In the genomic region with DNA sequence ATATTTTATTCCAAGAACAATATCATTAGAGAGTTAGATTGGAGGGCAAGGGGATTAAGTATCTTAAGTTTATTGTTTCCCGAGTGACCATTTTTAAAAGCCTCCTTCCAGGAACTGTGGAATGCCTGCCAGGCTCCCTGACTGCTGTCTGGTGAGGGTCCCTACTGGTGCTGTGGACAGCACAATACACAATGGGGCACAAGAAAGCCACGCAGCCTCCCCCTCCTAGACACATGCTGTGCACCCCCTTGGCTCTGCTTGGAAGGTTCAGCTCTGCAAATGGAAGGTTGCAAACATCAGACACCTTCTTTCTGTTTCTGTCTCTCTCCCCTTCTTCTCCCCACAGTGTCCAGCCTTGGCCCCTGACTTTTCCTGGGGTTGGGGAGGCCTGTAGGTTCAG, we compare ENCODE assay signal across 1 cellular context.
TF ChIP-seq lines count a peak whose summit lies in the region.

No MANE protein-coding gene starts in this region.

TF ChIP-seq in IMR-90, 13 proteins besides CTCF, POLR2A, EP300 and RAD21 (continued from another document):
- TF ChIP-seq MAZ (IDR thresholded peaks at IDR 0.05; ENCODE audit: borderline replicate concordance, low read depth, low read length) (no peak), NFE2L2 (IDR thresholded peaks at IDR 0.05; ENCODE audit: low read depth, low read length) (no peak), USF2 (IDR thresholded peaks at IDR 0.05; ENCODE audit: low read depth, low read length) (no peak), RFX5 (IDR thresholded peaks at IDR 0.05; ENCODE audit: low read depth, low read length) (no peak), CHD1 (IDR thresholded peaks at IDR 0.05; ENCODE audit: low read depth, low read length) (no peak), MXI1 (IDR thresholded peaks at IDR 0.05; ENCODE audit: borderline replicate concordance, low read depth, low read length) (no peak), MAFK (IDR thresholded peaks at IDR 0.05; ENCODE audit: low read depth, low read length) (no peak), CEBPB (IDR thresholded peaks at IDR 0.05; ENCODE audit: low read depth, low read length) (no peak), SMC3 (IDR thresholded peaks at IDR 0.05; ENCODE audit: low read depth, low read length) (no peak), FOS (IDR thresholded peaks at IDR 0.05; ENCODE audit: low read depth, low read length) (no peak), ELK1 (IDR thresholded peaks at IDR 0.05; ENCODE audit: borderline replicate concordance, low read depth, low read length) (no peak)
